Comparison of ENCODE assay signal across 20 cellular contexts in the genomic region with DNA sequence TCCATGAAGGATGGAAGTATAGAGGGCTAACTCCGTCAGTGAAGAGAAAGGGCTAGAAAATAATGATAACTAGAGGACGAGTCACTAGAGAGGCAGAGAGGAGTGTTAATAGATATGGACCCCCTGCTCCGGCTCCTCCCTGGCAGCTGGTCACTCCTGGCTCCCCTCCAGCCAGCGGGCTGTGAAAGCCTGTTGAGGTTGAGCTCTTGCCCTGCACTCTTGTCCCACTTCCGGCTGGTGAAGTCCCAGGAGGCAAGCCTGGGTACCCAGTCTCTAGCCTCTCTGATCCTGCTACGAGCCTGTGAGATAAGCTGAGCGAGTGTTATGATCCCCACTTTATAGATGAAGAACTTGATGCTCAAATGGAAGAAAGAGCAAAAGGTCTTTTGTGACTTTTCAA.
DNase-seq lines count a peak whose midpoint lies in the region; TF ChIP-seq lines count a peak whose summit lies in the region.
"Had no signal": no experiment of that assay in that cellular context is flagged by ENCODE, and none has a peak within 500 bp of the region (broad histone marks: within the 10 kb centered on the region; RNA-seq: fewer than 3 reads in every experiment).

No MANE protein-coding gene starts in this region.

- H3K36me3 Mint-ChIP-seq in neural progenitor cell, result peaks cover 48% of the 10 kb centered on the region
- H3K36me3 Mint-ChIP-seq: natural killer cell treated with Interleukin-12 subunit alpha and Interleukin-12 subunit beta and Interleukin-15 and Interleukin-18, amount 100 ng/mL, for 72 hours; stimulated activated memory B cell treated with anti-CD40 and anti-IgM and Interleukin-4, amounts not matched to agents 10 μg/mL and 1 μg/mL and 100 μg/mL, for 72 hours had no signal

- H3K79me2 ChIP-seq in neural progenitor cell (ENCODE audit: low read depth), result no peaks in the 10 kb centered on the region

- peak overlapping the region; percentile 99 for H3K27ac Mint-ChIP-seq in neural progenitor cell
- H3K27ac Mint-ChIP-seq: activated naive CD8-positive, alpha-beta T cell treated with anti-CD3 and anti-CD28 coated beads, Interleukin-2, amount 50 U/mL, for 24 hours; activated T-helper 17 cell treated with anti-CD3 and anti-CD28 coated beads, Interleukin-2, amount 50 U/mL, for 72 hours; natural killer cell treated with Interleukin-12 subunit alpha and Interleukin-12 subunit beta and Interleukin-15 and Interleukin-18, amount 100 ng/mL, for 72 hours; stimulated activated memory B cell treated with anti-CD40 and anti-IgM and Interleukin-4, amounts not matched to agents 10 μg/mL and 1 μg/mL and 100 μg/mL, for 72 hours had no signal

- H3K4me1 Mint-ChIP-seq in neural progenitor cell, result peaks cover 71% of the 10 kb centered on the region
- H3K4me1 Mint-ChIP-seq: activated naive CD8-positive, alpha-beta T cell treated with anti-CD3 and anti-CD28 coated beads, Interleukin-2, amount 50 U/mL, for 24 hours; activated T-helper 17 cell treated with anti-CD3 and anti-CD28 coated beads, Interleukin-2, amount 50 U/mL, for 72 hours had no signal

- peak overlapping the region; percentile 97 for H3K27ac ChIP-seq in neural progenitor cell
- H3K27ac ChIP-seq: SJSA1, thoracic aorta had no signal

- peaks cover 34% of the 10 kb centered on the region for H3F3A ChIP-seq in neural progenitor cell (ENCODE audit: low read depth)

- TF ChIP-seq CTCF in neural progenitor cell (IDR thresholded peaks at IDR 0.05), result no peak

- DNase-seq in Daoy (ENCODE audit: low read depth), result peak; percentile 7
- peak; percentile 34 for DNase-seq in NCI-H1092 treated with DMSO at 0.1 percent for 48 hours (lab: John Stamatoyannopoulos, UW)
- peak; percentile 53 for DNase-seq in ecto neural progenitor cell (ENCODE audit: low spot score)
- peak; percentile 45 for DNase-seq in neural progenitor cell (ENCODE audit: low spot score)
- no peak for DNase-seq in activated CD8-positive, alpha-beta memory T cell treated with anti-CD3 and anti-CD28 coated beads, Interleukin-2, amount 50 U/mL, for 48 hours
- no peak for DNase-seq in NCI-H510A treated with DMSO at 0.1 percent for 48 hours (lab: John Stamatoyannopoulos, UW)
- no peak for DNase-seq in NCI-H187 (lab: John Stamatoyannopoulos, UW)
- DNase-seq in activated CD4-positive, alpha-beta T cell treated with anti-CD3 and anti-CD28 coated beads, Interleukin-2, amount 50 U/mL, for 4 hours, result no peak
- DNase-seq: activated CD4-positive, CD25-positive, alpha-beta regulatory T cell treated with anti-CD3 and anti-CD28 coated beads, Interleukin-2, amount 50 U/mL, for 72 hours; activated naive CD8-positive, alpha-beta T cell treated with anti-CD3 and anti-CD28 coated beads, Interleukin-2, amount 50 U/mL, for 24 hours; Caco-2; effector CD4-positive, alpha-beta T cell; Kasumi-1; OCI-M1; T1000 had no signal

- H3K4me2 ChIP-seq in neural progenitor cell, result peak overlapping the region; percentile 93

- peak overlapping the region; percentile 33 for H3K9ac ChIP-seq in neural progenitor cell

- peaks cover 4% of the 10 kb centered on the region for H4K20me1 ChIP-seq in neural progenitor cell (ENCODE audit: low read depth)

- peaks cover 17% of the 10 kb centered on the region for H3K27me3 Mint-ChIP-seq in neural progenitor cell (ENCODE audit: insufficient read depth, low read depth)

- H3K36me3 ChIP-seq in neural progenitor cell, result no peaks in the 10 kb centered on the region
- H3K36me3 ChIP-seq: SJSA1, thoracic aorta had no signal

- H3K9me3 ChIP-seq in neural progenitor cell (ENCODE audit: low read depth), result no peaks in the 10 kb centered on the region
- H3K9me3 ChIP-seq: Caco-2, SJSA1, thoracic aorta had no signal

- peak overlapping the region; percentile 85 for H3K4me3 Mint-ChIP-seq in neural progenitor cell
- H3K4me3 Mint-ChIP-seq: activated naive CD8-positive, alpha-beta T cell treated with anti-CD3 and anti-CD28 coated beads, Interleukin-2, amount 50 U/mL, for 24 hours; activated T-helper 17 cell treated with anti-CD3 and anti-CD28 coated beads, Interleukin-2, amount 50 U/mL, for 72 hours; natural killer cell treated with Interleukin-12 subunit alpha and Interleukin-12 subunit beta and Interleukin-15 and Interleukin-18, amount 100 ng/mL, for 72 hours; stimulated activated memory B cell treated with anti-CD40 and anti-IgM and Interleukin-4, amounts not matched to agents 10 μg/mL and 1 μg/mL and 100 μg/mL, for 72 hours had no signal

- H2AFZ ChIP-seq in neural progenitor cell (replicated peaks), result no peak overlapping the region

- no peaks in the 10 kb centered on the region for H3K9me3 Mint-ChIP-seq in neural progenitor cell
- H3K9me3 Mint-ChIP-seq: activated naive CD8-positive, alpha-beta T cell treated with anti-CD3 and anti-CD28 coated beads, Interleukin-2, amount 50 U/mL, for 24 hours; activated T-helper 17 cell treated with anti-CD3 and anti-CD28 coated beads, Interleukin-2, amount 50 U/mL, for 72 hours; natural killer cell treated with Interleukin-12 subunit alpha and Interleukin-12 subunit beta and Interleukin-15 and Interleukin-18, amount 100 ng/mL, for 72 hours; stimulated activated memory B cell treated with anti-CD40 and anti-IgM and Interleukin-4, amounts not matched to agents 10 μg/mL and 1 μg/mL and 100 μg/mL, for 72 hours had no signal

- peak overlapping the region; percentile 46 for H3K4me3 ChIP-seq in neural progenitor cell
- H3K4me3 ChIP-seq: SJSA1, thoracic aorta had no signal

- peaks cover 31% of the 10 kb centered on the region for H3K4me1 ChIP-seq in neural progenitor cell
- H3K4me1 ChIP-seq: Caco-2, SJSA1 had no signal

- H3K27me3 ChIP-seq in neural progenitor cell, result no peaks in the 10 kb centered on the region

Comparison
In these comparisons a context has a peak if more than half of its experiments do, and no peak if none do; other contexts are left out.
1. DNase-seq: peak in Daoy (single experiment), NCI-H1092 treated with DMSO at 0.1 percent for 48 hours (single experiment), ecto neural progenitor cell (single experiment) and neural progenitor cell (single experiment); none in activated CD8-positive, alpha-beta memory T cell treated with anti-CD3 and anti-CD28 coated beads, Interleukin-2, amount 50 U/mL, for 48 hours (single experiment), NCI-H510A treated with DMSO at 0.1 percent for 48 hours (single experiment), NCI-H187 (0 of 2) and activated CD4-positive, alpha-beta T cell treated with anti-CD3 and anti-CD28 coated beads, Interleukin-2, amount 50 U/mL, for 4 hours (0 of 2).